Comparison of ENCODE assay signal across 17 cellular contexts in genomic region chr3:133600682-133601081, GRCh38. TPM values are rescaled to one million over a fixed set of nuclear protein-coding genes. Genes with fewer than 3 reads are reported as not detected.
A peak's percentile ranks its signal among the peaks of the same experiment; 100 is the strongest.
DNase-seq lines count a peak whose midpoint lies in the region; ATAC-seq, FAIRE-seq and TF ChIP-seq lines count a peak whose summit lies in the region.
"Had no signal": no experiment of that assay in that cellular context is flagged by ENCODE, and none has a peak within 500 bp of the region (broad histone marks: within the 10 kb centered on the region; RNA-seq: fewer than 3 reads in every experiment).

No MANE protein-coding gene starts in this region.

- TF ChIP-seq CTCF in A549 (IDR thresholded peaks at IDR 0.05) (no peak), Caco-2 (IDR thresholded peaks at IDR 0.05; ENCODE audit: insufficient read depth in 1 of 2, low read depth in 1 of 2, low read length in 1 of 2, severe bottlenecking in 1 of 2, unreplicated experiment in 1 of 2) (no peak), OCI-LY7 (conservative IDR thresholded peaks at IDR 0.05; ENCODE audit: low read length) (no peak), K562 (IDR thresholded peaks at IDR 0.05 in 2 of 3, conservative IDR thresholded peaks at IDR 0.05 in 1 of 3; ENCODE audit: insufficient read depth in 2 of 3, low read depth in 1 of 3, low read length in 3 of 3) (no peak)

- H2AFZ ChIP-seq in OCI-LY7 (ENCODE audit: low read length) (no peak overlapping the region), K562 (ENCODE audit: low read depth, low read length) (no peak overlapping the region)

- no peaks in the 10 kb centered on the region for H3K9me1 ChIP-seq in K562 (ENCODE audit: control insufficient read depth, insufficient read depth, low read length)

- H3K9me3 Mint-ChIP-seq in Caco-2 (ENCODE audit: unreplicated experiment): no peaks in the 10 kb centered on the region
- H3K9me3 Mint-ChIP-seq: CD4-positive, alpha-beta T cell; IgD-negative memory B cell had no signal

- 100% methylated on average over 1 of the region's 1 CpG for WGBS in A549 (ENCODE audit: missing lambda C conversion rate)
- 83% methylated on average over 1 of the region's 1 CpG for WGBS in K562 (ENCODE audit: insufficient coverage, low coverage, missing lambda C conversion rate)

- no peak overlapping the region for H3K4me3 Mint-ChIP-seq in Caco-2 (ENCODE audit: unreplicated experiment)
- H3K4me3 Mint-ChIP-seq: CD4-positive, alpha-beta T cell; IgD-negative memory B cell had no signal

- DNase-seq in A549 (ENCODE audit: low read depth in 1 of 2, low spot score in 1 of 2) (no peak), Caco-2 (no peak), OCI-LY7 (ENCODE audit: low spot score) (no peak), K562 (ENCODE audit: extremely low read depth in 1 of 4, low spot score in 3 of 4) (no peak), T1000 (lab: John Stamatoyannopoulos, UW) (no peak)
- DNase-seq: AML-193; CD4-positive, alpha-beta T cell; GOT3; H7; Kasumi-1; KG1 had no signal

- H3K9ac ChIP-seq in K562 (ENCODE audit: insufficient read depth in 1 of 2, low read depth in 2 of 2, low read length in 2 of 2): no peak overlapping the region

- H3K27ac ChIP-seq in A549: no peak overlapping the region
- H3K27ac ChIP-seq in OCI-LY7 (ENCODE audit: low read depth, low read length, poor library complexity, severe bottlenecking): no peak overlapping the region
- H3K27ac ChIP-seq in K562 (ENCODE audit: extremely low read depth, low read depth, low read length): no peak overlapping the region

- H3K4me3 ChIP-seq in A549: no peak overlapping the region
- no peak overlapping the region for H3K4me3 ChIP-seq in Caco-2 (ENCODE audit: low read depth, low read length)
- H3K4me3 ChIP-seq in OCI-LY7 (ENCODE audit: low read depth, low read length, poor library complexity, severe bottlenecking): no peak overlapping the region
- no peak overlapping the region for H3K4me3 ChIP-seq in K562

- in situ Hi-C loops in K562 (cut with MboI): no loop called here

- no peaks in the 10 kb centered on the region for H3K36me3 ChIP-seq in Caco-2 (ENCODE audit: control insufficient read depth, insufficient read depth, low read length)
- peaks cover 75% of the 10 kb centered on the region for H3K36me3 ChIP-seq in OCI-LY7 (ENCODE audit: insufficient read depth, low read length)
- H3K36me3 ChIP-seq in K562 (ENCODE audit: control insufficient read depth, insufficient read depth, low read length): peaks cover 33% of the 10 kb centered on the region; the same call in 2 of the 3 replicates

- no peaks in the 10 kb centered on the region for H3K27me3 ChIP-seq in Caco-2 (replicated peaks; ENCODE audit: control insufficient read depth, insufficient read depth, low read length)
- H3K27me3 ChIP-seq in K562 (ENCODE audit: control insufficient read depth in 2 of 2, insufficient read depth in 2 of 2, low read length in 2 of 2): no peaks in the 10 kb centered on the region

- H4K20me1 ChIP-seq in OCI-LY7 (ENCODE audit: insufficient read depth, low read length) (no peaks in the 10 kb centered on the region), K562 (replicated peaks; ENCODE audit: control insufficient read depth, insufficient read depth, low read length) (no peaks in the 10 kb centered on the region)

- no peak for ATAC-seq in A549
- ATAC-seq in K562: no peak
- ATAC-seq in HG03520 (IDR thresholded peaks at IDR 0.05; ENCODE audit: unreplicated experiment): no peak
- no peak for ATAC-seq in GM19324 (IDR thresholded peaks at IDR 0.05; ENCODE audit: low FRiP score, unreplicated experiment)
- no peak for ATAC-seq in GM21367 (IDR thresholded peaks at IDR 0.05; ENCODE audit: unreplicated experiment)

- intact Hi-C loops in Caco-2 (cut with micrococcal nuclease; ENCODE audit: unreplicated experiment): no loop called here
- intact Hi-C loops in OCI-LY7 (cut with micrococcal nuclease; ENCODE audit: unreplicated experiment): no loop called here
- intact Hi-C loops in K562 (cut with micrococcal nuclease): no loop called here

- H3K27me3 Mint-ChIP-seq in Caco-2 (ENCODE audit: insufficient read depth, unreplicated experiment): no peaks in the 10 kb centered on the region
- H3K27me3 Mint-ChIP-seq: CD4-positive, alpha-beta T cell; IgD-negative memory B cell had no signal

- H3K4me2 ChIP-seq in A549 (no peak overlapping the region), OCI-LY7 (ENCODE audit: low read length) (no peak overlapping the region), K562 (ENCODE audit: insufficient read depth, low read length) (no peak overlapping the region)

- no peak for FAIRE-seq in A549 (lab: Jason Lieb, UNC)
- FAIRE-seq in K562 (lab: Jason Lieb, UNC): no peak
- FAIRE-seq: GM12892, GM18507 had no signal

- TF ChIP-seq EP300 in A549 (IDR thresholded peaks at IDR 0.05) (no peak), K562 (IDR thresholded peaks at IDR 0.05; ENCODE audit: low read length) (no peak)

- H3K9me3 ChIP-seq in A549 (no peaks in the 10 kb centered on the region), Caco-2 (no peaks in the 10 kb centered on the region), OCI-LY7 (ENCODE audit: low read length) (no peaks in the 10 kb centered on the region), K562 (replicated peaks; ENCODE audit: control insufficient read depth, insufficient read depth, low read depth, low read length) (no peaks in the 10 kb centered on the region)

- POLR2A ChIA-PET in A549 (lab: Yijun Ruan, JAX): no interaction called here
- POLR2A ChIA-PET in Caco-2 (lab: Charles Lee): no interaction called here
- POLR2A ChIA-PET in OCI-LY7 (lab: Charles Lee): interaction anchor here (0.7 to 1.2 kb wide), 5 partner anchors 10 to 157 kb away, joined by 3 to 5 read pairs (median 4); no protein-coding TSS in a partner anchor
- POLR2A ChIA-PET in K562 (lab: Yijun Ruan, JAX): interaction anchor here (0.6 to 0.7 kb wide), 2 partner anchors 113 to 1233 kb away, joined by 3 to 4 read pairs; no protein-coding TSS in a partner anchor

- TF ChIP-seq RAD21 in A549 (conservative IDR thresholded peaks at IDR 0.05 in 1 of 2, IDR thresholded peaks at IDR 0.05 in 1 of 2) (no peak), K562 (CRISPR knock-in tag; conservative IDR thresholded peaks at IDR 0.05 in 1 of 2, IDR thresholded peaks at IDR 0.05 in 1 of 2) (no peak)

- no peaks in the 10 kb centered on the region for H3K9me2 ChIP-seq in OCI-LY7 (ENCODE audit: insufficient read depth, low read length)

- TSS peak; percentile 70 for BruUV-seq in Caco-2 (replicated peaks; lab: Mats Ljungman, UMichigan)
- TSS peak; percentile 76 for BruUV-seq in OCI-LY7 (replicated peaks; lab: Mats Ljungman, UMichigan)
- TSS peak; percentile 39 for BruUV-seq in K562 (replicated peaks; lab: Mats Ljungman, UMichigan)

- H3K27ac Mint-ChIP-seq in Caco-2 (ENCODE audit: unreplicated experiment): no peak overlapping the region
- H3K27ac Mint-ChIP-seq: CD4-positive, alpha-beta T cell; IgD-negative memory B cell had no signal

- H3K4me1 ChIP-seq in A549: no peaks in the 10 kb centered on the region
- H3K4me1 ChIP-seq in Caco-2: peaks cover 17% of the 10 kb centered on the region
- no peaks in the 10 kb centered on the region for H3K4me1 ChIP-seq in OCI-LY7 (ENCODE audit: insufficient read depth, low read length, poor library complexity, severe bottlenecking)
- H3K4me1 ChIP-seq in K562 (replicated peaks in 1 of 2; ENCODE audit: control insufficient read depth in 2 of 2, insufficient read depth in 2 of 2, low read length in 2 of 2): peaks cover 0 to 3% of the 10 kb centered on the region in 2 experiments; a peak in 2 of 5 replicates

- H3K79me2 ChIP-seq in OCI-LY7 (ENCODE audit: insufficient read depth, low read depth, low read length) (peaks cover 9% of the 10 kb centered on the region; the same call in 1 of the 2 replicates), K562 (ENCODE audit: control insufficient read depth, insufficient read depth, low read length) (no peaks in the 10 kb centered on the region)

- peaks cover 67% of the 10 kb centered on the region for H3K36me3 Mint-ChIP-seq in Caco-2 (ENCODE audit: insufficient read depth, unreplicated experiment)

- TF ChIP-seq POLR2A in A549 (IDR thresholded peaks at IDR 0.05; ENCODE audit: low read length): no peak
- TF ChIP-seq POLR2A in K562 (conservative IDR thresholded peaks at IDR 0.05): no peak

- CTCF ChIA-PET in A549 (lab: Yijun Ruan, JAX): no interaction called here
- CTCF ChIA-PET in Caco-2 (lab: Charles Lee): no interaction called here
- CTCF ChIA-PET in OCI-LY7 (lab: Charles Lee; ENCODE audit: unreplicated experiment): no interaction called here
- CTCF ChIA-PET in K562 (lab: Yijun Ruan, JAX; ENCODE audit: low intra/inter-chr PET ratio): no interaction called here

- H3K4me1 Mint-ChIP-seq in Caco-2 (ENCODE audit: low read depth, unreplicated experiment): peaks cover 7% of the 10 kb centered on the region
- H3K4me1 Mint-ChIP-seq: IgD-negative memory B cell had no signal

TF ChIP-seq in A549, 52 proteins besides CTCF, POLR2A, EP300 and RAD21 (continues in another document):
- TF ChIP-seq ZSCAN20 (CRISPR knock-in tag; IDR thresholded peaks at IDR 0.05): no peak

RNA-seq across cellular contexts. Expression of gene CDV3, which starts 27.2 kb away (rescaled TPM):
- 94.0 and 120 TPM in 2 replicates for polyA plus RNA-seq in A549 (2011; rRNA removed)
- polyA plus RNA-seq in A549 (2012; cell fraction: cytosol; rRNA removed): 22.4 and 24.2 TPM in 2 replicates
- polyA plus RNA-seq in A549 (2012; cell fraction: nucleus; rRNA removed): 8.1 and 14.0 TPM in 2 replicates
- 101 to 114 TPM (median 104 TPM) in 3 replicates for polyA plus RNA-seq in A549 (2017; fragmentation: RNase III; extraction: RNeasy Plus Mini Kit Qiagen cat#74134 plus additional on column Dnase treatment)
- 45.7 and 47.9 TPM in 2 replicates for polyA minus RNA-seq in A549 (2011; rRNA and poly(A)+ RNA removed)
- 260 and 284 TPM in 2 replicates for total RNA-seq in Caco-2 (2022)
- 171 and 210 TPM in 2 replicates for total RNA-seq in OCI-LY7 (2014; rRNA removed; shearing (Covaris generic))
- 268 and 296 TPM in 2 replicates for total RNA-seq in OCI-LY7 (2022)
- total RNA-seq in K562 (2011; cell fraction: chromatin; rRNA removed; ENCODE audit: low replicate concordance): 12.9 and 28.4 TPM in 2 replicates
- 13.3 and 15.1 TPM in 2 replicates for total RNA-seq in K562 (2011; cell fraction: nucleolus; rRNA removed)
- 20.2 and 35.3 TPM in 2 replicates for total RNA-seq in K562 (2011; cell fraction: nucleoplasm; rRNA removed)
- 78.4 and 82.3 TPM in 2 replicates for total RNA-seq in K562 (2014; rRNA removed)
- 116 and 133 TPM in 2 replicates for total RNA-seq in K562 (2014; rRNA removed; fragmentation: Illumina TruSeq; extraction: Trizol)
- 120 and 128 TPM in 2 replicates for total RNA-seq in K562 (2015; rRNA removed; fragmentation: Illumina TruSeq; extraction: Trizol)
- total RNA-seq in K562 (2021): 121 and 123 TPM in 2 replicates
- polyA plus RNA-seq in K562 (2011; rRNA removed): 68.6 and 75.1 TPM in 2 replicates
- 14.2 and 29.1 TPM in 2 replicates for polyA plus RNA-seq in K562 (2011; cell fraction: cytosol; rRNA removed)
- 17.4 and 20.8 TPM in 2 replicates for polyA plus RNA-seq in K562 (2011; cell fraction: nucleus; rRNA removed)
- polyA plus RNA-seq in K562 (2012): 65.8 and 87.6 TPM in 2 replicates
- polyA plus RNA-seq in K562 (2014; fragmentation: Illumina TruSeq; extraction: Trizol): 112 and 120 TPM in 2 replicates
- polyA plus RNA-seq in K562 (2014; fragmentation: Nextera tagmentation; extraction: Ambion mirVana): 100 to 1,000 TPM in 1 of 2 experiments, 10 to 100 TPM in 1; 72.3 to 273 TPM
- polyA plus RNA-seq in K562 (2014; rRNA removed): 83.4 and 86.2 TPM in 2 replicates
- 83.2 and 102 TPM in 2 replicates for polyA minus RNA-seq in K562 (2011; rRNA and poly(A)+ RNA removed)
- 39.9 and 52.1 TPM in 2 replicates for polyA minus RNA-seq in K562 (2011; cell fraction: cytosol; rRNA and poly(A)+ RNA removed)
- polyA minus RNA-seq in K562 (2011; cell fraction: nucleus; rRNA and poly(A)+ RNA removed): 10.5 and 20.2 TPM in 2 replicates

Comparison
In these comparisons a context has a peak if more than half of its experiments do, and no peak if none do; other contexts are left out.
1. POLR2A ChIA-PET loops: an anchor here in OCI-LY7 (0.7 to 1.2 kb wide) and K562 (0.6 to 0.7 kb wide); none called in A549 and Caco-2.
2. Of the 35 proteins assayed by ChIP-seq in both K562 and A549: peak only in K562: none; only in A549: MAFK; in both: none; in neither: 34.